In genomic region chr3:98691897-98692296, GRCh38 we compare ENCODE assay signal across 19 cellular contexts.
"Had no signal": no experiment of that assay in that cellular context is flagged by ENCODE, and none has a peak within 500 bp of the region (broad histone marks: within the 10 kb centered on the region; RNA-seq: fewer than 3 reads in every experiment).

No MANE protein-coding gene starts in this region.

- DNase-seq: activated CD4-positive, alpha-beta T cell treated with anti-CD3 and anti-CD28 coated beads, Interleukin-2, amount 50 U/mL, for 1 hour; activated CD4-positive, CD25-positive, alpha-beta regulatory T cell; activated naive CD4-positive, alpha-beta T cell; activated naive CD8-positive, alpha-beta T cell treated with anti-CD3 and anti-CD28 coated beads, Interleukin-2, amount 10 ng/mL, durations not matched to agents 7 days and 5 days; dorsolateral prefrontal cortex; foreskin fibroblast; glutamatergic neuron; left colon; mucosa of descending colon; naive thymus-derived CD4-positive, alpha-beta T cell; ovary; stimulated activated CD4-positive, alpha-beta T cell treated with anti-CD3 and anti-CD28 coated beads, Interleukin-15, amount 100 ng/mL, for 24 hours; stimulated activated CD4-positive, alpha-beta T cell treated with anti-CD3 and anti-CD28 coated beads, Interleukin-4, amount 100 ng/mL, for 1 hour; stimulated activated naive B cell treated with anti-CD40 and anti-IgM and Interleukin-4, amounts not matched to agents 10 μg/mL and 1 μg/mL and 100 μg/mL, for 72 hours; substantia nigra; T-helper 2 cell; uterus had no signal

- H3K4me1 ChIP-seq: esophagus muscularis mucosa, tibial nerve, uterus had no signal

- H3K9me3 ChIP-seq: mucosa of descending colon, ovary, tibial nerve, uterus had no signal

- H3K36me3 ChIP-seq: esophagus muscularis mucosa, ovary, tibial nerve, uterus had no signal

- ATAC-seq: left colon; mucosa of descending colon; stimulated activated naive B cell treated with anti-CD40 and anti-IgM and Interleukin-4, amounts not matched to agents 10 μg/mL and 1 μg/mL and 100 μg/mL, for 72 hours had no signal

- H3K27ac ChIP-seq: dorsolateral prefrontal cortex, ovary, tibial nerve, uterus had no signal

- H3K27me3 ChIP-seq: dorsolateral prefrontal cortex, esophagus muscularis mucosa, ovary, tibial nerve, uterus had no signal

- H3K4me3 ChIP-seq: dorsolateral prefrontal cortex, esophagus muscularis mucosa, mucosa of descending colon, ovary, tibial nerve, uterus had no signal
